ENCODE assay signal across 10 cellular contexts in genomic region chr17:83082899-83083367, GRCh38. TPM values are rescaled to one million over a fixed set of nuclear protein-coding genes. Genes with fewer than 3 reads are reported as not detected.
A peak's percentile ranks its signal among the peaks of the same experiment; 100 is the strongest.
DNase-seq lines count a peak whose midpoint lies in the region; ATAC-seq, FAIRE-seq and TF ChIP-seq lines count a peak whose summit lies in the region.
"Had no signal": no experiment of that assay in that cellular context is flagged by ENCODE, and none has a peak within 500 bp of the region (broad histone marks: within the 10 kb centered on the region; RNA-seq: fewer than 3 reads in every experiment).

No MANE protein-coding gene starts in this region.

- ATAC-seq in right cardiac atrium = no peak
- no peak for ATAC-seq in body of pancreas
- no peak for ATAC-seq in natural killer cell
- no peak for ATAC-seq in HepG2

- in situ Hi-C loops in HepG2 (cut with HindIII; ENCODE audit: extremely low pct_ligation_motif_present, low pct_unique_long_range_greater_than_20kb) = no loop called here

- H3K27me3 Mint-ChIP-seq in natural killer cell (ENCODE audit: low read depth in 2 of 2) = no peaks in the 10 kb centered on the region

- TF ChIP-seq CTCF in body of pancreas (IDR thresholded peaks at IDR 0.05) (no peak), natural killer cell (IDR thresholded peaks at IDR 0.05) (no peak), uterus (IDR thresholded peaks at IDR 0.05) (no peak), HepG2 (CRISPR knock-in tag; IDR thresholded peaks at IDR 0.05) (no peak)

- H2AFZ ChIP-seq in HepG2 (ENCODE audit: low read length) = no peak overlapping the region

- H3K9ac ChIP-seq in HepG2 (ENCODE audit: insufficient read depth, low read depth, low read length) = no peak overlapping the region

- H4K20me1 ChIP-seq in HepG2 (ENCODE audit: insufficient read depth, low read length) = peaks cover 20% of the 10 kb centered on the region; the same call in 1 of the 2 replicates

- H3K27ac ChIP-seq in right cardiac atrium (ENCODE audit: low read length) (peak overlapping the region; percentile 7), body of pancreas (peak overlapping the region; percentile 50 to 76 (median 62)), uterus (peak overlapping the region; percentile 64 to 80), HepG2 (ENCODE audit: extremely low read length, insufficient read depth, low read length) (no peak overlapping the region)
- H3K27ac ChIP-seq: cardiac muscle cell had no signal

- H3K4me3 ChIP-seq in right cardiac atrium (ENCODE audit: low read length) (no peak overlapping the region), body of pancreas (no peak overlapping the region), uterus (no peak overlapping the region), HepG2 (replicated peaks in 1 of 3; ENCODE audit: insufficient read depth in 1 of 3, low read depth in 2 of 3, low read length in 3 of 3) (no peak overlapping the region)
- H3K4me3 ChIP-seq: cardiac muscle cell had no signal

- H3K36me3 ChIP-seq in body of pancreas (replicated peaks in 1 of 2; ENCODE audit: insufficient read depth in 1 of 2, low read depth in 2 of 2) (no peaks in the 10 kb centered on the region), uterus (no peaks in the 10 kb centered on the region), HepG2 (replicated peaks in 1 of 2; ENCODE audit: control insufficient read depth in 1 of 2, insufficient read depth in 2 of 2, low read length in 2 of 2) (no peaks in the 10 kb centered on the region)
- H3K36me3 ChIP-seq: cardiac muscle cell had no signal

- TF ChIP-seq POLR2A in body of pancreas (IDR thresholded peaks at IDR 0.05) = no peak
- TF ChIP-seq POLR2A in uterus (IDR thresholded peaks at IDR 0.05) = no peak
- no peak for TF ChIP-seq POLR2A in HepG2 (IDR thresholded peaks at IDR 0.05; ENCODE audit: insufficient read depth in 1 of 2, low read depth in 2 of 2, low read length in 2 of 2)

- no peak for FAIRE-seq in HepG2 (lab: Jason Lieb, UNC)

- 76% methylated on average over 21 of the region's 21 CpGs for WGBS in right cardiac atrium
- 86 to 91% methylated on average over 18 to 21 of the region's 21 CpGs for WGBS in body of pancreas, 2 donors
- WGBS in HepG2 (ENCODE audit: low lambda C conversion rate) = 66% methylated on average over 18 of the region's 21 CpGs

- peak overlapping the region; percentile 98 for H3K27ac Mint-ChIP-seq in natural killer cell

- POLR2A ChIA-PET in HepG2 (lab: Yijun Ruan, JAX) = no interaction called here

- DNase-seq in right cardiac atrium = no peak
- DNase-seq in cardiac septum (ENCODE audit: low spot score) = no peak
- DNase-seq in body of pancreas = no peak
- DNase-seq in natural killer cell = no peak
- DNase-seq in uterus = no peak
- no peak for DNase-seq in HepG2 (ENCODE audit: low spot score)
- no peak for DNase-seq in central memory CD4-positive, alpha-beta T cell
- DNase-seq in globus pallidus (ENCODE audit: low spot score) = no peak
- DNase-seq: NCI-H146 had no signal

- H3K36me3 Mint-ChIP-seq in natural killer cell = no peaks in the 10 kb centered on the region

- BruUV-seq in HepG2 (replicated peaks; lab: Mats Ljungman, UMichigan) = no TSS peak

- H3K4me2 ChIP-seq in HepG2 (ENCODE audit: low read depth, low read length) = no peak overlapping the region

- TF ChIP-seq RAD21 in HepG2 (CRISPR knock-in tag; IDR thresholded peaks at IDR 0.05) = no peak

- CTCF ChIA-PET in HepG2 (lab: Yijun Ruan, JAX; ENCODE audit: low intra/inter-chr PET ratio, low total read pairs) = no interaction called here

- no peaks in the 10 kb centered on the region for H3K79me2 ChIP-seq in HepG2 (ENCODE audit: insufficient read depth, low read length)

- H3K4me1 ChIP-seq in right cardiac atrium (ENCODE audit: control insufficient read depth, insufficient read depth, low read length) (peaks cover 5% of the 10 kb centered on the region), body of pancreas (peaks cover 46% of the 10 kb centered on the region), uterus (peaks cover 3 to 14% of the 10 kb centered on the region in 2 donors), HepG2 (ENCODE audit: insufficient read depth, low read length) (peaks cover 25% of the 10 kb centered on the region)

- intact Hi-C loops in right cardiac atrium (cut with DNase I) = no loop called here
- intact Hi-C loops in cardiac septum (cut with DNase I) = no loop called here
- intact Hi-C loops in body of pancreas (cut with DNase I) = no loop called here
- intact Hi-C loops in natural killer cell (cut with micrococcal nuclease) = loop anchor here (1.0 to 5.0 kb wide), 3 partner anchors 31 to 236 kb away; no protein-coding TSS in a partner anchor
- intact Hi-C loops in uterus (cut with DNase I; ENCODE audit: low total_unique reads) = no loop called here
- intact Hi-C loops in HepG2 (cut with micrococcal nuclease; ENCODE audit: unreplicated experiment) = no loop called here

- TF ChIP-seq EP300 in HepG2 (IDR thresholded peaks at IDR 0.05; ENCODE audit: low read depth in 2 of 2, low read length in 2 of 2) (no peak), HepG2 (CRISPR knock-in tag; IDR thresholded peaks at IDR 0.05; ENCODE audit: borderline replicate concordance) (no peak)

- H3K4me3 Mint-ChIP-seq in natural killer cell = peak overlapping the region; percentile 90

- H3K27me3 ChIP-seq in right cardiac atrium (ENCODE audit: control insufficient read depth, insufficient read depth) (no peaks in the 10 kb centered on the region), body of pancreas (no peaks in the 10 kb centered on the region), uterus (no peaks in the 10 kb centered on the region), HepG2 (ENCODE audit: control insufficient read depth in 1 of 2, insufficient read depth in 2 of 2, low read length in 2 of 2) (peaks cover 30 to 81% of the 10 kb centered on the region in 2 experiments)

- no peaks in the 10 kb centered on the region for H3K9me3 Mint-ChIP-seq in natural killer cell

- peaks cover 57 to 58% of the 10 kb centered on the region in 2 donors for H3K4me1 Mint-ChIP-seq in natural killer cell

- H3K9me3 ChIP-seq in right cardiac atrium (ENCODE audit: control insufficient read depth, low read length) (no peaks in the 10 kb centered on the region), body of pancreas (no peaks in the 10 kb centered on the region), uterus (no peaks in the 10 kb centered on the region), HepG2 (ENCODE audit: low read length) (no peaks in the 10 kb centered on the region)

TF ChIP-seq in HepG2, 621 proteins besides CTCF, POLR2A, EP300 and RAD21 (continues in another document):
- TF ChIP-seq ZNF350 (CRISPR knock-in tag; IDR thresholded peaks at IDR 0.05; ENCODE audit: borderline replicate concordance, low read depth) (no peak), ZBTB4 (CRISPR knock-in tag; IDR thresholded peaks at IDR 0.05; ENCODE audit: borderline replicate concordance) (no peak), RFX5 (IDR thresholded peaks at IDR 0.05; ENCODE audit: low read depth, low read length) (no peak), ZBTB8A (CRISPR knock-in tag; IDR thresholded peaks at IDR 0.05; ENCODE audit: borderline replicate concordance, low read depth) (no peak)

RNA-seq across cellular contexts. Expression of gene METRNL, which starts 3.5 kb away (rescaled TPM):
- total RNA-seq in right cardiac atrium (10 to 100 TPM; 57.3 to 77.1 (median 70.9) TPM), cardiac septum (104 TPM), body of pancreas (10 to 100 TPM; 21.3 to 26.4 TPM), natural killer cell (100 to 1,000 TPM; 227 to 390 (median 325) TPM), uterus (10 to 100 TPM; 25.0 to 44.4 (median 35.8) TPM), HepG2 (2016; rRNA removed; fragmentation: Illumina TruSeq; extraction: Trizol) (0.66 and 1.2 TPM in 2 replicates)
- polyA plus RNA-seq in right cardiac atrium (67.9 TPM), HepG2 (2011; rRNA removed) (0.84 and 1.4 TPM in 2 replicates)
- 0.81 and 1.1 TPM in 2 replicates for total RNA-seq in HepG2 (2016; cell fraction: cytosol; rRNA removed; fragmentation: Illumina TruSeq; extraction: Trizol; ENCODE audit: low read depth)
- total RNA-seq in HepG2 (2016; cell fraction: insoluble cytoplasmic fraction; rRNA removed; fragmentation: Illumina TruSeq; extraction: Trizol) = 0.56 and 1.0 TPM in 2 replicates
- total RNA-seq in HepG2 (2016; cell fraction: membrane; rRNA removed; fragmentation: Illumina TruSeq; extraction: Trizol) = 1.7 and 2.2 TPM in 2 replicates
- 0.31 TPM in 1 of 2 replicates, not detected in the other for total RNA-seq in HepG2 (2016; cell fraction: nucleus; rRNA removed; fragmentation: Illumina TruSeq; extraction: Trizol)
- polyA plus RNA-seq in HepG2 (2011; cell fraction: cytosol; rRNA removed) = 2.1 and 2.5 TPM in 2 replicates
- polyA plus RNA-seq in HepG2 (2011; cell fraction: nucleus; rRNA removed) = 1.2 and 1.8 TPM in 2 replicates
- 0.23 and 0.79 TPM in 2 replicates for polyA plus RNA-seq in HepG2 (2012)
- polyA plus RNA-seq in HepG2 (2016; cell fraction: cytosol; fragmentation: Illumina TruSeq; extraction: Trizol; ENCODE audit: low read depth) = 1.1 and 1.2 TPM in 2 replicates
- polyA plus RNA-seq in HepG2 (2016; cell fraction: insoluble cytoplasmic fraction; fragmentation: Illumina TruSeq; extraction: Trizol; ENCODE audit: low read depth) = 0.69 and 0.92 TPM in 2 replicates
- polyA plus RNA-seq in HepG2 (2016; cell fraction: membrane; fragmentation: Illumina TruSeq; extraction: Trizol; ENCODE audit: low read depth) = 2.1 TPM in 2 replicates
- 1.2 and 1.3 TPM in 2 replicates for polyA plus RNA-seq in HepG2 (2016; cell fraction: nucleus; fragmentation: Illumina TruSeq; extraction: Trizol; ENCODE audit: insufficient read depth, low read depth)
- 2.5 and 12.3 TPM in 2 replicates for polyA minus RNA-seq in HepG2 (2011; rRNA and poly(A)+ RNA removed; ENCODE audit: low replicate concordance)
- polyA minus RNA-seq in HepG2 (2011; cell fraction: cytosol; rRNA and poly(A)+ RNA removed) = 2.9 and 4.6 TPM in 2 replicates
- 0.87 and 1.4 TPM in 2 replicates for polyA minus RNA-seq in HepG2 (2011; cell fraction: nucleus; rRNA and poly(A)+ RNA removed)

Comparison
In these comparisons a context has a peak if more than half of its experiments do, and no peak if none do; other contexts are left out.
1. RNA of gene METRNL, which starts 3.5 kb away (total RNA-seq): 227 to 390 TPM in natural killer cell, 104 TPM in cardiac septum (single experiment), 57.3 to 77.1 TPM in right cardiac atrium, 25.0 to 44.4 TPM in uterus and 21.3 to 26.4 TPM in body of pancreas; 0.31 to 2.2 TPM in HepG2; every median in the first group is over 4 times any median in the second.